Comparison of ENCODE assay signal across 8 cellular contexts in genomic region chr2:45585267-45585861, GRCh38. TPM values are rescaled to one million over a fixed set of nuclear protein-coding genes. Genes with fewer than 3 reads are reported as not detected.
DNase-seq lines count a peak whose midpoint lies in the region; ATAC-seq and TF ChIP-seq lines count a peak whose summit lies in the region.

No MANE protein-coding gene starts in this region.

- H2BK120ac ChIP-seq in trophoblast cell (ENCODE audit: insufficient read depth, low read length, poor library complexity), result no peak overlapping the region

- H3K4me3 ChIP-seq in fibroblast of the aortic adventitia (ENCODE audit: low read depth, low read length) (no peak overlapping the region), trophoblast cell (ENCODE audit: low read depth, low read length) (no peak overlapping the region)

- H3K36me3 ChIP-seq in trophoblast cell (ENCODE audit: control insufficient read depth in 1 of 2, insufficient read depth in 2 of 2, low read length in 2 of 2), result no peaks in the 10 kb centered on the region

- H3K27ac ChIP-seq in trophoblast cell (ENCODE audit: low read depth, low read length), result no peak overlapping the region

- no peak overlapping the region for H2AK5ac ChIP-seq in trophoblast cell (ENCODE audit: low read length)

- H3K79me1 ChIP-seq in trophoblast cell (ENCODE audit: low read length), result no peaks in the 10 kb centered on the region

- H2BK5ac ChIP-seq in trophoblast cell (ENCODE audit: low read depth, low read length, poor library complexity), result no peak overlapping the region

- no peak overlapping the region for H3K23ac ChIP-seq in trophoblast cell (ENCODE audit: low read length)

- no peaks in the 10 kb centered on the region for H3K79me2 ChIP-seq in trophoblast cell (ENCODE audit: control insufficient read depth, insufficient read depth, low read length, poor library complexity)

- no peak overlapping the region for H4K91ac ChIP-seq in trophoblast cell (ENCODE audit: low read depth, low read length)

- no peaks in the 10 kb centered on the region for H3K4me1 ChIP-seq in trophoblast cell (ENCODE audit: control insufficient read depth in 1 of 2, insufficient read depth in 2 of 2, low read length in 2 of 2)

- H4K12ac ChIP-seq in trophoblast cell (ENCODE audit: low read depth, low read length), result no peak overlapping the region

- no peak for ATAC-seq in HG03159 (IDR thresholded peaks at IDR 0.05; ENCODE audit: unreplicated experiment)

- WGBS in trophoblast cell (ENCODE audit: extremely low coverage, insufficient coverage, insufficient read length), result no CpG with 5 or more reads among the region's 5 CpGs

- no peak overlapping the region for H3K4me2 ChIP-seq in trophoblast cell (ENCODE audit: low read length)

- no peak overlapping the region for H3K9ac ChIP-seq in trophoblast cell (ENCODE audit: low read length)

- no peaks in the 10 kb centered on the region for H3K27me3 ChIP-seq in trophoblast cell (ENCODE audit: insufficient read depth, low read length)

- no peak overlapping the region for H2BK12ac ChIP-seq in trophoblast cell (ENCODE audit: low read length)

- no peak overlapping the region for H3K14ac ChIP-seq in trophoblast cell (ENCODE audit: low read length)

- no peaks in the 10 kb centered on the region for H3K9me3 ChIP-seq in trophoblast cell (ENCODE audit: insufficient read depth, low read depth, low read length)

- DNase-seq in Daoy (ENCODE audit: low read depth) (peak; percentile 32), KG1 (lab: John Stamatoyannopoulos, UW) (peak; percentile 40), SW 1271 (lab: John Stamatoyannopoulos, UW) (peak; percentile 13 to 51), fibroblast of the aortic adventitia (ENCODE audit: low read depth) (peak; percentile 79), trophoblast cell (peak; percentile 14 to 66), NCI-H187 (lab: John Stamatoyannopoulos, UW) (no peak)
- no peak for DNase-seq in activated naive CD4-positive, alpha-beta T cell treated with Interleukin-2 at 50 U/mL for 16 hours

- no peak overlapping the region for H2AFZ ChIP-seq in trophoblast cell (ENCODE audit: insufficient read depth, low read length, poor library complexity)

- no peak overlapping the region for H3K18ac ChIP-seq in trophoblast cell (ENCODE audit: low read length)

- no peak overlapping the region for H3K4ac ChIP-seq in trophoblast cell (ENCODE audit: low read depth, low read length)

- TF ChIP-seq CTCF in fibroblast of the aortic adventitia (IDR thresholded peaks at IDR 0.05; ENCODE audit: insufficient read depth, low read length), result peak; percentile 89

- H4K8ac ChIP-seq in trophoblast cell (ENCODE audit: low read depth, low read length), result no peak overlapping the region

RNA-seq across cellular contexts. Expression of gene SRBD1, which starts 25.7 kb away (rescaled TPM):
- 28.3 and 41.3 TPM in 2 replicates for total RNA-seq in Daoy (2014; rRNA removed; shearing (Covaris generic))
- total RNA-seq in fibroblast of the aortic adventitia (ENCODE audit: low replicate concordance), result 15.7 and 22.4 TPM in 2 replicates
- polyA plus RNA-seq in trophoblast cell (2013), result 9.2 and 9.6 TPM in 2 replicates

Comparison
In these comparisons a context has a peak if more than half of its experiments do, and no peak if none do; other contexts are left out.
1. DNase-seq: peak in Daoy (single experiment), KG1 (single experiment), SW 1271 (2 of 2), fibroblast of the aortic adventitia (single experiment) and trophoblast cell (2 of 2); none in activated naive CD4-positive, alpha-beta T cell treated with Interleukin-2 at 50 U/mL for 16 hours (single experiment) and NCI-H187 (0 of 2).